ENCODE assay signal across 23 cellular contexts in the genomic region with DNA sequence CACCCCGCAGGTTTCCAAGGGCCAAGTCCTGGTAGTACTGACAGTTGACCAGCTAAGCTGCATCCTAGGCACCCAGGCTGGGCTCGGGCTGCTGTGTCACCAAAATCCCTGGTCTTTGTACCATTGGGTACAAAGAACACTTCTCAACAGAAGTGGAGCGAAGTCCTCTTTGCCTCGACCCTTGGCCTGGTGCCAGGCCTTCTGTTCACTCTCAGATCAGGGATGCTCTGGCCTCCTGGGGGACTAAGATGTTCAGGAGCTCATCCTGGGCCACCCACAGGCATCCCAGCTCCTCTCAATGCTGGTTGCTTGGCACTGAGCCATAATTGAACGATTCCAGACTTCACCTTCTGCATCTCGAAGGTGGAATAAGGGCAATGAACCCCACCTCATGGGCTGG.
"Had no signal": no experiment of that assay in that cellular context is flagged by ENCODE, and none has a peak within 500 bp of the region (broad histone marks: within the 10 kb centered on the region; RNA-seq: fewer than 3 reads in every experiment).

No MANE protein-coding gene starts in this region.

- H3K79me2 ChIP-seq: hepatocyte had no signal

- H3K27me3 Mint-ChIP-seq: stimulated activated memory B cell treated with anti-CD40 and anti-IgM and Interleukin-4, amounts not matched to agents 10 μg/mL and 1 μg/mL and 100 μg/mL, for 72 hours had no signal

- H3K4me2 ChIP-seq: hepatocyte, smooth muscle cell had no signal

- H3K36me3 Mint-ChIP-seq: activated naive CD4-positive, alpha-beta T cell treated with anti-CD3 and anti-CD28 coated beads, Interleukin-2, amount 10 ng/mL, durations not matched to agents 7 days and 5 days; natural killer cell treated with Interleukin-12 subunit alpha and Interleukin-12 subunit beta and Interleukin-15 and Interleukin-18, amount 100 ng/mL, for 72 hours had no signal

- H3K4me3 Mint-ChIP-seq: activated CD4-positive, alpha-beta memory T cell treated with anti-CD3 and anti-CD28 coated beads for 36 hours; activated naive CD4-positive, alpha-beta T cell treated with anti-CD3 and anti-CD28 coated beads, Interleukin-2, amount 10 ng/mL, durations not matched to agents 7 days and 5 days; immature natural killer cell; memory B cell; natural killer cell treated with Interleukin-12 subunit alpha and Interleukin-12 subunit beta and Interleukin-15 and Interleukin-18, amount 100 ng/mL, for 72 hours; stimulated activated memory B cell treated with anti-CD40 and anti-IgM and Interleukin-4, amounts not matched to agents 10 μg/mL and 1 μg/mL and 100 μg/mL, for 72 hours had no signal

- H3K27me3 ChIP-seq: body of pancreas, hepatocyte, ovary, stomach, suprapubic skin, tibial nerve had no signal

- H3K36me3 ChIP-seq: ovary, stomach, suprapubic skin, tibial nerve had no signal

- H3K27ac Mint-ChIP-seq: activated CD4-positive, alpha-beta memory T cell treated with anti-CD3 and anti-CD28 coated beads for 36 hours; activated naive CD4-positive, alpha-beta T cell treated with anti-CD3 and anti-CD28 coated beads, Interleukin-2, amount 10 ng/mL, durations not matched to agents 7 days and 5 days; immature natural killer cell; memory B cell; natural killer cell treated with Interleukin-12 subunit alpha and Interleukin-12 subunit beta and Interleukin-15 and Interleukin-18, amount 100 ng/mL, for 72 hours; stimulated activated memory B cell treated with anti-CD40 and anti-IgM and Interleukin-4, amounts not matched to agents 10 μg/mL and 1 μg/mL and 100 μg/mL, for 72 hours had no signal

- H2AFZ ChIP-seq: hepatocyte had no signal

- DNase-seq: activated CD4-positive, alpha-beta memory T cell treated with anti-CD3 and anti-CD28 coated beads for 36 hours; activated CD4-positive, alpha-beta T cell treated with anti-CD3 and anti-CD28 coated beads for 48 hours; activated naive CD4-positive, alpha-beta T cell treated with anti-CD3 and anti-CD28 coated beads, Interleukin-2, amount 10 ng/mL, durations not matched to agents 7 days and 5 days; activated T-cell treated with anti-CD3 and anti-CD28 coated beads, Interleukin-2, amount 50 U/mL, for 48 hours; amygdala; body of pancreas; dermis blood vessel endothelial cell; effector CD8-positive, alpha-beta T cell; foreskin melanocyte; glutamatergic neuron; immature natural killer cell; kidney glomerular epithelial cell; right cardiac atrium; stimulated activated CD4-positive, alpha-beta T cell treated with anti-CD3 and anti-CD28 coated beads, Interleukin-15, amount 100 ng/mL, for 24 hours; stomach had no signal

- ATAC-seq: body of pancreas; natural killer cell treated with Interleukin-12 subunit alpha and Interleukin-12 subunit beta and Interleukin-15 and Interleukin-18, amount 100 ng/mL, for 72 hours; right cardiac atrium; stimulated activated memory B cell treated with anti-CD40 and anti-IgM and Interleukin-4, amounts not matched to agents 10 μg/mL and 1 μg/mL and 100 μg/mL, for 72 hours had no signal

- H3K9me3 Mint-ChIP-seq: activated CD4-positive, alpha-beta memory T cell treated with anti-CD3 and anti-CD28 coated beads for 36 hours; activated naive CD4-positive, alpha-beta T cell treated with anti-CD3 and anti-CD28 coated beads, Interleukin-2, amount 10 ng/mL, durations not matched to agents 7 days and 5 days; immature natural killer cell; memory B cell; natural killer cell treated with Interleukin-12 subunit alpha and Interleukin-12 subunit beta and Interleukin-15 and Interleukin-18, amount 100 ng/mL, for 72 hours; stimulated activated memory B cell treated with anti-CD40 and anti-IgM and Interleukin-4, amounts not matched to agents 10 μg/mL and 1 μg/mL and 100 μg/mL, for 72 hours had no signal

- H3K27ac ChIP-seq: hepatocyte, ovary, suprapubic skin, tibial nerve had no signal

- H3K4me3 ChIP-seq: body of pancreas, hepatocyte, ovary, smooth muscle cell, stomach, suprapubic skin, tibial nerve had no signal

- H3K9me3 ChIP-seq: body of pancreas, ovary, stomach, suprapubic skin, tibial nerve had no signal
